1 cellular context compared by ENCODE assay signal in the genomic region with DNA sequence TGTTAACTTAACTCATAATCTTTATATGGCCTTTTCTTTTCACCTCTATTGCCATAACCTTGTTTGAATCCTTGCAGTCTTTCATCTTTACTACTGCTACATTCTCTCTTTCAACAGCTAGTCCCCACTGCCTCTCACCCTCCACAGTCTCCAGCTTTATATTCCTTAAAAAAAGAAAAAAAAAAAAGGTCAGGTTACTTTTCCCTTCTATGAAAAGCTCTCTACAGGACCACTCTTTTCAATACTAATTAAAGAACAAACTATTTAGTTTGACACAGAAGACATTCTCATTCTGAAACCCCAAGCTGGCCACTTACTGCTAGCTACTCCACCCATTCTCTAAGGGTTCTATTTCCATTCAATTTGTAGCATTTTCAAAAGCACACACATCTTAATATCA.
TF ChIP-seq lines count a peak whose summit lies in the region.

No MANE protein-coding gene starts in this region.

TF ChIP-seq in GM23338, 12 proteins besides CTCF, POLR2A, EP300 and RAD21 (continued from another document):
- TF ChIP-seq, protein P1, sequence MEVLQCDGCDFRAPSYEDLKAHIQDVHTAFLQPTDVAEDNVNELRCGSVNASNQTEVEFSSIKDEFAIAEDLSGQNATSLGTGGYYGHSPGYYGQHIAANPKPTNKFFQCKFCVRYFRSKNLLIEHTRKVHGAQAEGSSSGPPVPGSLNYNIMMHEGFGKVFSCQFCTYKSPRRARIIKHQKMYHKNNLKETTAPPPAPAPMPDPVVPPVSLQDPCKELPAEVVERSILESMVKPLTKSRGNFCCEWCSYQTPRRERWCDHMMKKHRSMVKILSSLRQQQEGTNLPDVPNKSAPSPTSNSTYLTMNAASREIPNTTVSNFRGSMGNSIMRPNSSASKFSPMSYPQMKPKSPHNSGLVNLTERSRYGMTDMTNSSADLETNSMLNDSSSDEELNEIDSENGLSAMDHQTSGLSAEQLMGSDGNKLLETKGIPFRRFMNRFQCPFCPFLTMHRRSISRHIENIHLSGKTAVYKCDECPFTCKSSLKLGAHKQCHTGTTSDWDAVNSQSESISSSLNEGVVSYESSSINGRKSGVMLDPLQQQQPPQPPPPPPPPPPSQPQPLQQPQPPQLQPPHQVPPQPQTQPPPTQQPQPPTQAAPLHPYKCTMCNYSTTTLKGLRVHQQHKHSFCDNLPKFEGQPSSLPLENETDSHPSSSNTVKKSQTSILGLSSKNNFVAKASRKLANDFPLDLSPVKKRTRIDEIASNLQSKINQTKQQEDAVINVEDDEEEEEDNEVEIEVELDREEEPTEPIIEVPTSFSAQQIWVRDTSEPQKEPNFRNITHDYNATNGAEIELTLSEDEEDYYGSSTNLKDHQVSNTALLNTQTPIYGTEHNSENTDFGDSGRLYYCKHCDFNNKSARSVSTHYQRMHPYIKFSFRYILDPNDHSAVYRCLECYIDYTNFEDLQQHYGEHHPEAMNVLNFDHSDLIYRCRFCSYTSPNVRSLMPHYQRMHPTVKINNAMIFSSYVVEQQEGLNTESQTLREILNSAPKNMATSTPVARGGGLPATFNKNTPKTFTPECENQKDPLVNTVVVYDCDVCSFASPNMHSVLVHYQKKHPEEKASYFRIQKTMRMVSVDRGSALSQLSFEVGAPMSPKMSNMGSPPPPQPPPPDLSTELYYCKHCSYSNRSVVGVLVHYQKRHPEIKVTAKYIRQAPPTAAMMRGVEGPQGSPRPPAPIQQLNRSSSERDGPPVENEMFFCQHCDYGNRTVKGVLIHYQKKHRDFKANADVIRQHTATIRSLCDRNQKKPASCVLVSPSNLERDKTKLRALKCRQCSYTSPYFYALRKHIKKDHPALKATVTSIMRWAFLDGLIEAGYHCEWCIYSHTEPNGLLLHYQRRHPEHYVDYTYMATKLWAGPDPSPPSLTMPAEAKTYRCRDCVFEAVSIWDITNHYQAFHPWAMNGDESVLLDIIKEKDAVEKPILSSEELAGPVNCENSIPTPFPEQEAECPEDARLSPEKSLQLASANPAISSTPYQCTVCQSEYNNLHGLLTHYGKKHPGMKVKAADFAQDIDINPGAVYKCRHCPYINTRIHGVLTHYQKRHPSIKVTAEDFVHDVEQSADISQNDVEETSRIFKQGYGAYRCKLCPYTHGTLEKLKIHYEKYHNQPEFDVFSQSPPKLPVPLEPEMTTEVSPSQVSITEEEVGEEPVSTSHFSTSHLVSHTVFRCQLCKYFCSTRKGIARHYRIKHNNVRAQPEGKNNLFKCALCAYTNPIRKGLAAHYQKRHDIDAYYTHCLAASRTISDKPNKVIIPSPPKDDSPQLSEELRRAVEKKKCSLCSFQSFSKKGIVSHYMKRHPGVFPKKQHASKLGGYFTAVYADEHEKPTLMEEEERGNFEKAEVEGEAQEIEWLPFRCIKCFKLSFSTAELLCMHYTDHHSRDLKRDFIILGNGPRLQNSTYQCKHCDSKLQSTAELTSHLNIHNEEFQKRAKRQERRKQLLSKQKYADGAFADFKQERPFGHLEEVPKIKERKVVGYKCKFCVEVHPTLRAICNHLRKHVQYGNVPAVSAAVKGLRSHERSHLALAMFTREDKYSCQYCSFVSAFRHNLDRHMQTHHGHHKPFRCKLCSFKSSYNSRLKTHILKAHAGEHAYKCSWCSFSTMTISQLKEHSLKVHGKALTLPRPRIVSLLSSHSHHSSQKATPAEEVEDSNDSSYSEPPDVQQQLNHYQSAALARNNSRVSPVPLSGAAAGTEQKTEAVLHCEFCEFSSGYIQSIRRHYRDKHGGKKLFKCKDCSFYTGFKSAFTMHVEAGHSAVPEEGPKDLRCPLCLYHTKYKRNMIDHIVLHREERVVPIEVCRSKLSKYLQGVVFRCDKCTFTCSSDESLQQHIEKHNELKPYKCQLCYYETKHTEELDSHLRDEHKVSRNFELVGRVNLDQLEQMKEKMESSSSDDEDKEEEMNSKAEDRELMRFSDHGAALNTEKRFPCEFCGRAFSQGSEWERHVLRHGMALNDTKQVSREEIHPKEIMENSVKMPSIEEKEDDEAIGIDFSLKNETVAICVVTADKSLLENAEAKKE (CRISPR knock-in tag; IDR thresholded peaks at IDR 0.05): no peak
- TF ChIP-seq ZNF114 (CRISPR knock-in tag; IDR thresholded peaks at IDR 0.05) (no peak), ZNF331 (CRISPR knock-in tag; IDR thresholded peaks at IDR 0.05; ENCODE audit: low read depth) (no peak), JUNB (IDR thresholded peaks at IDR 0.05; ENCODE audit: unreplicated experiment) (no peak), EZH2phosphoT487 (IDR thresholded peaks at IDR 0.05; ENCODE audit: unreplicated experiment) (no peak), CREB1 (CRISPR knock-in tag; IDR thresholded peaks at IDR 0.05; ENCODE audit: low read depth) (no peak), EZH2 (IDR thresholded peaks at IDR 0.05; ENCODE audit: low read depth, unreplicated experiment) (no peak), POLR2AphosphoS5 (IDR thresholded peaks at IDR 0.05; ENCODE audit: low read depth) (no peak), NANOG (IDR thresholded peaks at IDR 0.05; ENCODE audit: borderline replicate concordance) (no peak), STAT1 (IDR thresholded peaks at IDR 0.05; ENCODE audit: unreplicated experiment) (no peak)
- TF ChIP-seq, protein P2, sequence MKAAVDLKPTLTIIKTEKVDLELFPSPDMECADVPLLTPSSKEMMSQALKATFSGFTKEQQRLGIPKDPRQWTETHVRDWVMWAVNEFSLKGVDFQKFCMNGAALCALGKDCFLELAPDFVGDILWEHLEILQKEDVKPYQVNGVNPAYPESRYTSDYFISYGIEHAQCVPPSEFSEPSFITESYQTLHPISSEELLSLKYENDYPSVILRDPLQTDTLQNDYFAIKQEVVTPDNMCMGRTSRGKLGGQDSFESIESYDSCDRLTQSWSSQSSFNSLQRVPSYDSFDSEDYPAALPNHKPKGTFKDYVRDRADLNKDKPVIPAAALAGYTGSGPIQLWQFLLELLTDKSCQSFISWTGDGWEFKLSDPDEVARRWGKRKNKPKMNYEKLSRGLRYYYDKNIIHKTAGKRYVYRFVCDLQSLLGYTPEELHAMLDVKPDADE (IDR thresholded peaks at IDR 0.05): no peak
